1 cellular context compared by ENCODE assay signal in genomic region chr20:3795511-3796468, GRCh38.
TF ChIP-seq lines count a peak whose summit lies in the region.

Gene CDC25B (plus strand): TSS chr20:3796310. CDS start chr20:3796532, 222 bp downstream.

TF ChIP-seq in K562, 482 proteins besides CTCF, POLR2A, EP300 and RAD21 (continued from another document and continues in another):
- TF ChIP-seq, protein P1, sequence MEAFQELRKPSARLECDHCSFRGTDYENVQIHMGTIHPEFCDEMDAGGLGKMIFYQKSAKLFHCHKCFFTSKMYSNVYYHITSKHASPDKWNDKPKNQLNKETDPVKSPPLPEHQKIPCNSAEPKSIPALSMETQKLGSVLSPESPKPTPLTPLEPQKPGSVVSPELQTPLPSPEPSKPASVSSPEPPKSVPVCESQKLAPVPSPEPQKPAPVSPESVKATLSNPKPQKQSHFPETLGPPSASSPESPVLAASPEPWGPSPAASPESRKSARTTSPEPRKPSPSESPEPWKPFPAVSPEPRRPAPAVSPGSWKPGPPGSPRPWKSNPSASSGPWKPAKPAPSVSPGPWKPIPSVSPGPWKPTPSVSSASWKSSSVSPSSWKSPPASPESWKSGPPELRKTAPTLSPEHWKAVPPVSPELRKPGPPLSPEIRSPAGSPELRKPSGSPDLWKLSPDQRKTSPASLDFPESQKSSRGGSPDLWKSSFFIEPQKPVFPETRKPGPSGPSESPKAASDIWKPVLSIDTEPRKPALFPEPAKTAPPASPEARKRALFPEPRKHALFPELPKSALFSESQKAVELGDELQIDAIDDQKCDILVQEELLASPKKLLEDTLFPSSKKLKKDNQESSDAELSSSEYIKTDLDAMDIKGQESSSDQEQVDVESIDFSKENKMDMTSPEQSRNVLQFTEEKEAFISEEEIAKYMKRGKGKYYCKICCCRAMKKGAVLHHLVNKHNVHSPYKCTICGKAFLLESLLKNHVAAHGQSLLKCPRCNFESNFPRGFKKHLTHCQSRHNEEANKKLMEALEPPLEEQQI (IDR thresholded peaks at IDR 0.05): no peak
- TF ChIP-seq SNRNP70 (optimal IDR thresholded peaks at IDR 0.05; ENCODE audit: low read depth, low read length): no peak
- TF ChIP-seq, protein P2, sequence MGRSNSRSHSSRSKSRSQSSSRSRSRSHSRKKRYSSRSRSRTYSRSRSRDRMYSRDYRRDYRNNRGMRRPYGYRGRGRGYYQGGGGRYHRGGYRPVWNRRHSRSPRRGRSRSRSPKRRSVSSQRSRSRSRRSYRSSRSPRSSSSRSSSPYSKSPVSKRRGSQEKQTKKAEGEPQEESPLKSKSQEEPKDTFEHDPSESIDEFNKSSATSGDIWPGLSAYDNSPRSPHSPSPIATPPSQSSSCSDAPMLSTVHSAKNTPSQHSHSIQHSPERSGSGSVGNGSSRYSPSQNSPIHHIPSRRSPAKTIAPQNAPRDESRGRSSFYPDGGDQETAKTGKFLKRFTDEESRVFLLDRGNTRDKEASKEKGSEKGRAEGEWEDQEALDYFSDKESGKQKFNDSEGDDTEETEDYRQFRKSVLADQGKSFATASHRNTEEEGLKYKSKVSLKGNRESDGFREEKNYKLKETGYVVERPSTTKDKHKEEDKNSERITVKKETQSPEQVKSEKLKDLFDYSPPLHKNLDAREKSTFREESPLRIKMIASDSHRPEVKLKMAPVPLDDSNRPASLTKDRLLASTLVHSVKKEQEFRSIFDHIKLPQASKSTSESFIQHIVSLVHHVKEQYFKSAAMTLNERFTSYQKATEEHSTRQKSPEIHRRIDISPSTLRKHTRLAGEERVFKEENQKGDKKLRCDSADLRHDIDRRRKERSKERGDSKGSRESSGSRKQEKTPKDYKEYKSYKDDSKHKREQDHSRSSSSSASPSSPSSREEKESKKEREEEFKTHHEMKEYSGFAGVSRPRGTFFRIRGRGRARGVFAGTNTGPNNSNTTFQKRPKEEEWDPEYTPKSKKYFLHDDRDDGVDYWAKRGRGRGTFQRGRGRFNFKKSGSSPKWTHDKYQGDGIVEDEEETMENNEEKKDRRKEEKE (IDR thresholded peaks at IDR 0.05; ENCODE audit: borderline replicate concordance in 1 of 2, control insufficient read depth in 1 of 2, low read depth in 2 of 2, low read length in 1 of 2): no peak
- no peak for TF ChIP-seq ZNF197 (CRISPR knock-in tag; IDR thresholded peaks at IDR 0.05; ENCODE audit: low read depth)
- TF ChIP-seq, protein P3, sequence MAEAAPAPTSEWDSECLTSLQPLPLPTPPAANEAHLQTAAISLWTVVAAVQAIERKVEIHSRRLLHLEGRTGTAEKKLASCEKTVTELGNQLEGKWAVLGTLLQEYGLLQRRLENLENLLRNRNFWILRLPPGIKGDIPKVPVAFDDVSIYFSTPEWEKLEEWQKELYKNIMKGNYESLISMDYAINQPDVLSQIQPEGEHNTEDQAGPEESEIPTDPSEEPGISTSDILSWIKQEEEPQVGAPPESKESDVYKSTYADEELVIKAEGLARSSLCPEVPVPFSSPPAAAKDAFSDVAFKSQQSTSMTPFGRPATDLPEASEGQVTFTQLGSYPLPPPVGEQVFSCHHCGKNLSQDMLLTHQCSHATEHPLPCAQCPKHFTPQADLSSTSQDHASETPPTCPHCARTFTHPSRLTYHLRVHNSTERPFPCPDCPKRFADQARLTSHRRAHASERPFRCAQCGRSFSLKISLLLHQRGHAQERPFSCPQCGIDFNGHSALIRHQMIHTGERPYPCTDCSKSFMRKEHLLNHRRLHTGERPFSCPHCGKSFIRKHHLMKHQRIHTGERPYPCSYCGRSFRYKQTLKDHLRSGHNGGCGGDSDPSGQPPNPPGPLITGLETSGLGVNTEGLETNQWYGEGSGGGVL (CRISPR knock-in tag; IDR thresholded peaks at IDR 0.05): no peak
- peak; percentile 24; the same call in 1 of the 2 replicates for TF ChIP-seq SIN3B (IDR thresholded peaks at IDR 0.05; ENCODE audit: low read depth)
- peak in 1 of 2 experiments; percentile 84; a peak in 2 of 4 replicates for TF ChIP-seq FOXA3 (CRISPR knock-in tag; conservative IDR thresholded peaks at IDR 0.05 in 1 of 2, IDR thresholded peaks at IDR 0.05 in 1 of 2)
- TF ChIP-seq ILF3 (IDR thresholded peaks at IDR 0.05; ENCODE audit: borderline replicate concordance): no peak
- no peak for TF ChIP-seq HEY1 (CRISPR knock-in tag; IDR thresholded peaks at IDR 0.05; ENCODE audit: borderline replicate concordance)
- TF ChIP-seq ASH1L (IDR thresholded peaks at IDR 0.05; ENCODE audit: borderline replicate concordance, low read depth, partially characterized antibody): no peak
- TF ChIP-seq SRSF3 (IDR thresholded peaks at IDR 0.05; ENCODE audit: insufficient read depth, low read length): no peak
- TF ChIP-seq MGA (IDR thresholded peaks at IDR 0.05): peak; percentile 74
- TF ChIP-seq, protein P4, sequence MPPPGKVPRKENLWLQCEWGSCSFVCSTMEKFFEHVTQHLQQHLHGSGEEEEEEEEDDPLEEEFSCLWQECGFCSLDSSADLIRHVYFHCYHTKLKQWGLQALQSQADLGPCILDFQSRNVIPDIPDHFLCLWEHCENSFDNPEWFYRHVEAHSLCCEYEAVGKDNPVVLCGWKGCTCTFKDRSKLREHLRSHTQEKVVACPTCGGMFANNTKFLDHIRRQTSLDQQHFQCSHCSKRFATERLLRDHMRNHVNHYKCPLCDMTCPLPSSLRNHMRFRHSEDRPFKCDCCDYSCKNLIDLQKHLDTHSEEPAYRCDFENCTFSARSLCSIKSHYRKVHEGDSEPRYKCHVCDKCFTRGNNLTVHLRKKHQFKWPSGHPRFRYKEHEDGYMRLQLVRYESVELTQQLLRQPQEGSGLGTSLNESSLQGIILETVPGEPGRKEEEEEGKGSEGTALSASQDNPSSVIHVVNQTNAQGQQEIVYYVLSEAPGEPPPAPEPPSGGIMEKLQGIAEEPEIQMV (tag; conservative IDR thresholded peaks at IDR 0.05; ENCODE audit: low read depth): no peak
- no peak for TF ChIP-seq SLC30A9 (CRISPR knock-in tag; IDR thresholded peaks at IDR 0.05)
- TF ChIP-seq MIER1 (IDR thresholded peaks at IDR 0.05; ENCODE audit: low read depth): no peak
- peak; percentile 97 for TF ChIP-seq BCOR (IDR thresholded peaks at IDR 0.05)
- peak in 1 of 2 experiments; percentile 38; a peak in 1 of 3 replicates for TF ChIP-seq CBX3 (IDR thresholded peaks at IDR 0.05; ENCODE audit: borderline replicate concordance in 1 of 2, low read length in 2 of 2)
- TF ChIP-seq ZHX1 (conservative IDR thresholded peaks at IDR 0.05; ENCODE audit: low read length): no peak
- TF ChIP-seq POLR2AphosphoS5 (IDR thresholded peaks at IDR 0.05; ENCODE audit: control insufficient read depth, insufficient read depth, low read depth, low read length): no peak
- TF ChIP-seq, protein P5, sequence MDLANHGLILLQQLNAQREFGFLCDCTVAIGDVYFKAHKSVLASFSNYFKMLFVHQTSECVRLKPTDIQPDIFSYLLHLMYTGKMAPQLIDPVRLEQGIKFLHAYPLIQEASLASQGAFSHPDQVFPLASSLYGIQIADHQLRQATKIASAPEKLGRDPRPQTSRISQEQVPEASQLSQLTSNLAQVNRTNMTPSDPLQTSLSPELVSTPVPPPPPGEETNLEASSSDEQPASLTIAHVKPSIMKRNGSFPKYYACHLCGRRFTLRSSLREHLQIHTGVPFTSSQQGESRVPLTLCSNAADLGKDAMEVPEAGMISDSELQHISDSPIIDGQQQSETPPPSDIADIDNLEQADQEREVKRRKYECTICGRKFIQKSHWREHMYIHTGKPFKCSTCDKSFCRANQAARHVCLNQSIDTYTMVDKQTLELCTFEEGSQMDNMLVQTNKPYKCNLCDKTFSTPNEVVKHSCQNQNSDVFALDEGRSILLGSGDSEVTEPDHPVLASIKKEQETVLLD (IDR thresholded peaks at IDR 0.05): no peak
